14 cellular contexts compared by ENCODE assay signal in genomic region chr6:158015545-158015944, GRCh38. TPM values are rescaled to one million over a fixed set of nuclear protein-coding genes. Genes with fewer than 3 reads are reported as not detected.
DNase-seq lines count a peak whose midpoint lies in the region; ATAC-seq, FAIRE-seq and TF ChIP-seq lines count a peak whose summit lies in the region.
"Had no signal": no experiment of that assay in that cellular context is flagged by ENCODE, and none has a peak within 500 bp of the region (broad histone marks: within the 10 kb centered on the region; RNA-seq: fewer than 3 reads in every experiment).

No MANE protein-coding gene starts in this region.

- no peak overlapping the region for H3K9ac ChIP-seq in BLaER1
- H3K9ac ChIP-seq in K562 (ENCODE audit: insufficient read depth in 1 of 2, low read depth in 2 of 2, low read length in 2 of 2) = no peak overlapping the region
- H3K9ac ChIP-seq in trophoblast cell (ENCODE audit: low read length) = no peak overlapping the region
- no peak overlapping the region for H3K9ac ChIP-seq in MM.1S (ENCODE audit: low read length)

- H3K27me3 ChIP-seq in BLaER1 = no peaks in the 10 kb centered on the region
- H3K27me3 ChIP-seq in K562 (ENCODE audit: control insufficient read depth in 2 of 2, insufficient read depth in 2 of 2, low read length in 2 of 2) = no peaks in the 10 kb centered on the region
- H3K27me3 ChIP-seq in trophoblast cell (ENCODE audit: insufficient read depth, low read length) = no peaks in the 10 kb centered on the region
- H3K27me3 ChIP-seq in MM.1S (replicated peaks; ENCODE audit: insufficient read depth, low read length) = no peaks in the 10 kb centered on the region

- TF ChIP-seq CTCF in HEK293 (tag by site-specific recombination; IDR thresholded peaks at IDR 0.05) = no peak
- no peak for TF ChIP-seq CTCF in K562 (IDR thresholded peaks at IDR 0.05 in 2 of 3, conservative IDR thresholded peaks at IDR 0.05 in 1 of 3; ENCODE audit: insufficient read depth in 2 of 3, low read depth in 1 of 3, low read length in 3 of 3)
- TF ChIP-seq CTCF in GM13976 (IDR thresholded peaks at IDR 0.05; ENCODE audit: borderline replicate concordance, control extremely low read depth, extremely low read depth, insufficient read depth, missing control alignments) = no peak
- TF ChIP-seq CTCF in MM.1S (IDR thresholded peaks at IDR 0.05; ENCODE audit: low read length) = no peak

- FAIRE-seq in K562 (lab: Jason Lieb, UNC) = no peak
- FAIRE-seq: GM12891 had no signal

- no peaks in the 10 kb centered on the region for H3K9me2 ChIP-seq in MM.1S (replicated peaks; ENCODE audit: insufficient read depth, low read length)

- H2BK120ac ChIP-seq in trophoblast cell (ENCODE audit: insufficient read depth, low read length, poor library complexity) = no peak overlapping the region

- peaks cover 7% of the 10 kb centered on the region for H3K79me1 ChIP-seq in trophoblast cell (ENCODE audit: low read length)

- TF ChIP-seq EP300 in K562 (IDR thresholded peaks at IDR 0.05; ENCODE audit: low read length) = no peak

- H3K4me3 ChIP-seq in BLaER1 (no peak overlapping the region), HEK293 (ENCODE audit: low read depth, low read length) (no peak overlapping the region), K562 (no peak overlapping the region), trophoblast cell (ENCODE audit: low read depth, low read length) (no peak overlapping the region), MM.1S (ENCODE audit: low read length) (no peak overlapping the region)
- H3K4me3 ChIP-seq: HAP-1 had no signal

- no peak for TF ChIP-seq RAD21 in K562 (CRISPR knock-in tag; conservative IDR thresholded peaks at IDR 0.05 in 1 of 2, IDR thresholded peaks at IDR 0.05 in 1 of 2)

- H3K79me2 ChIP-seq in K562 (ENCODE audit: control insufficient read depth, insufficient read depth, low read length) (peaks cover 27% of the 10 kb centered on the region; the same call in 2 of the 3 replicates), trophoblast cell (ENCODE audit: control insufficient read depth, insufficient read depth, low read length, poor library complexity) (peaks cover 3% of the 10 kb centered on the region), MM.1S (ENCODE audit: low read length) (peaks cover 34% of the 10 kb centered on the region)

- H3K36me3 ChIP-seq in BLaER1 (peaks cover 8% of the 10 kb centered on the region; the same call in 1 of the 2 replicates), HEK293 (ENCODE audit: control insufficient read depth in 2 of 2, insufficient read depth in 1 of 2, low read length in 2 of 2) (peaks cover 0 to 22% of the 10 kb centered on the region in 2 experiments; a peak in 1 of 3 replicates), K562 (ENCODE audit: control insufficient read depth, insufficient read depth, low read length) (peaks cover 19% of the 10 kb centered on the region; the same call in 2 of the 3 replicates), trophoblast cell (ENCODE audit: control insufficient read depth in 1 of 2, insufficient read depth in 2 of 2, low read length in 2 of 2) (peaks cover 12 to 25% of the 10 kb centered on the region in 2 experiments), MM.1S (replicated peaks; ENCODE audit: insufficient read depth, low read length) (no peaks in the 10 kb centered on the region)

- H4K8ac ChIP-seq in trophoblast cell (ENCODE audit: low read depth, low read length) = no peak overlapping the region

- ATAC-seq in K562 = no peak
- no peak for ATAC-seq in HG02852 (IDR thresholded peaks at IDR 0.05; ENCODE audit: unreplicated experiment)

- no peak overlapping the region for H3K23ac ChIP-seq in trophoblast cell (ENCODE audit: low read length)

- TF ChIP-seq POLR2A in K562 (conservative IDR thresholded peaks at IDR 0.05) = no peak

- H4K91ac ChIP-seq in trophoblast cell (ENCODE audit: low read depth, low read length) = no peak overlapping the region

- CTCF ChIA-PET in HEK293 (lab: Yijun Ruan, JAX) (interaction anchor here (0.8 to 6.9 kb wide), 3 partner anchors 11 to 56 kb away, joined by 3 to 46 read pairs (median 6); no protein-coding TSS in a partner anchor), K562 (lab: Yijun Ruan, JAX; ENCODE audit: low intra/inter-chr PET ratio) (no interaction called here)

- H3K14ac ChIP-seq in trophoblast cell (ENCODE audit: low read length) = no peak overlapping the region

- H3F3A ChIP-seq in MM.1S (ENCODE audit: insufficient read depth, low read length) = no peaks in the 10 kb centered on the region

- no peak overlapping the region for H2AK5ac ChIP-seq in trophoblast cell (ENCODE audit: low read length)

- no peak overlapping the region for H3K18ac ChIP-seq in trophoblast cell (ENCODE audit: low read length)

- no TSS peak for BruUV-seq in K562 (replicated peaks; lab: Mats Ljungman, UMichigan)

- H3K4me1 ChIP-seq in BLaER1 = peaks cover 66% of the 10 kb centered on the region
- H3K4me1 ChIP-seq in HEK293 (ENCODE audit: control insufficient read depth, insufficient read depth, low read length) = no peaks in the 10 kb centered on the region
- peaks cover 4 to 5% of the 10 kb centered on the region in 2 experiments; a peak in 4 of 5 replicates for H3K4me1 ChIP-seq in K562 (replicated peaks in 1 of 2; ENCODE audit: control insufficient read depth in 2 of 2, insufficient read depth in 2 of 2, low read length in 2 of 2)
- H3K4me1 ChIP-seq in trophoblast cell (ENCODE audit: control insufficient read depth in 1 of 2, insufficient read depth in 2 of 2, low read length in 2 of 2) = peaks cover 7 to 12% of the 10 kb centered on the region in 2 experiments
- no peaks in the 10 kb centered on the region for H3K4me1 ChIP-seq in MM.1S (ENCODE audit: low read length)
- H3K4me1 ChIP-seq: HAP-1 had no signal

- no peak overlapping the region for H2BK5ac ChIP-seq in trophoblast cell (ENCODE audit: low read depth, low read length, poor library complexity)

- intact Hi-C loops in K562 (cut with micrococcal nuclease) = no loop called here

- DNase-seq in K562 (ENCODE audit: extremely low read depth in 1 of 4, low spot score in 3 of 4) (no peak), trophoblast cell (peak; percentile 47 to 80), GM13976 (ENCODE audit: low spot score) (no peak), MM.1S (no peak)
- DNase-seq: Caco-2, NCI-H146, NCI-H2081 treated with DMSO at 0.1 percent for 48 hours, NCI-H226, NCI-H526 treated with DMSO at 0.1 percent for 48 hours had no signal

- H4K12ac ChIP-seq in trophoblast cell (ENCODE audit: low read depth, low read length) = no peak overlapping the region

- no peak overlapping the region for H3K4ac ChIP-seq in trophoblast cell (ENCODE audit: low read depth, low read length)

- H3K27ac ChIP-seq in BLaER1 (peak overlapping the region; percentile 35; the same call in 1 of the 2 replicates), HEK293 (ENCODE audit: extremely low read depth, low read depth, low read length) (no peak overlapping the region), K562 (ENCODE audit: extremely low read depth, low read depth, low read length) (no peak overlapping the region), trophoblast cell (ENCODE audit: low read depth, low read length) (no peak overlapping the region), MM.1S (ENCODE audit: low read length) (no peak overlapping the region)

- H3K9me3 ChIP-seq in BLaER1 (no peaks in the 10 kb centered on the region; the same call in 1 of the 2 replicates), HEK293 (ENCODE audit: control insufficient read depth, insufficient read depth, low read depth, low read length) (no peaks in the 10 kb centered on the region), K562 (replicated peaks; ENCODE audit: control insufficient read depth, insufficient read depth, low read depth, low read length) (no peaks in the 10 kb centered on the region), trophoblast cell (ENCODE audit: insufficient read depth, low read depth, low read length) (peaks cover 12% of the 10 kb centered on the region), MM.1S (replicated peaks; ENCODE audit: insufficient read depth, low read length) (no peaks in the 10 kb centered on the region)
- H3K9me3 ChIP-seq: Caco-2, HAP-1 had no signal

- in situ Hi-C loops in K562 (cut with MboI) = no loop called here
- in situ Hi-C loops in GM13976 (cut with MboI; ENCODE audit: low sequenced_read_pairs, unreplicated experiment) = no loop called here

- peaks cover 3% of the 10 kb centered on the region for H3K9me1 ChIP-seq in K562 (ENCODE audit: control insufficient read depth, insufficient read depth, low read length)

- peak overlapping the region; percentile 78 for H3K4me2 ChIP-seq in BLaER1
- H3K4me2 ChIP-seq in K562 (ENCODE audit: insufficient read depth, low read length) = no peak overlapping the region
- H3K4me2 ChIP-seq in trophoblast cell (ENCODE audit: low read length) = no peak overlapping the region
- H3K4me2 ChIP-seq in MM.1S (ENCODE audit: low read depth, low read length) = no peak overlapping the region

- 0 out of 2 replicates have a peak, but pooled peaks cover 9% of the 10 kb centered on the region for H4K20me1 ChIP-seq in BLaER1
- peaks cover 14% of the 10 kb centered on the region; the same call in 1 of the 2 replicates for H4K20me1 ChIP-seq in K562 (replicated peaks; ENCODE audit: control insufficient read depth, insufficient read depth, low read length)
- no peaks in the 10 kb centered on the region for H4K20me1 ChIP-seq in MM.1S (ENCODE audit: insufficient read depth, low read length)

- H2BK12ac ChIP-seq in trophoblast cell (ENCODE audit: low read length) = no peak overlapping the region

- POLR2A ChIA-PET in HEK293 (lab: Yijun Ruan, JAX) = interaction anchor here (0.6 kb wide), 1 partner anchor 21 kb away, joined by 4 read pairs; no protein-coding TSS in a partner anchor
- POLR2A ChIA-PET in K562 (lab: Yijun Ruan, JAX) = interaction anchor here (0.6 to 1.2 kb wide), 4 partner anchors 22 to 32 kb away, joined by 4 to 5 read pairs (median 4); no protein-coding TSS in a partner anchor

- H2AFZ ChIP-seq in K562 (ENCODE audit: low read depth, low read length) = no peak overlapping the region
- no peak overlapping the region for H2AFZ ChIP-seq in trophoblast cell (ENCODE audit: insufficient read depth, low read length, poor library complexity)
- no peak overlapping the region for H2AFZ ChIP-seq in MM.1S (ENCODE audit: low read length)

- WGBS in K562 (ENCODE audit: insufficient coverage, low coverage, missing lambda C conversion rate) = 74% methylated on average over 2 of the region's 2 CpGs
- no CpG with 5 or more reads among the region's 2 CpGs for WGBS in trophoblast cell (ENCODE audit: extremely low coverage, insufficient coverage, insufficient read length)

RNA-seq across cellular contexts. Expression of gene SYNJ2, which starts 33.9 kb away (rescaled TPM):
- total RNA-seq in K562 (2011; cell fraction: chromatin; rRNA removed; ENCODE audit: low replicate concordance) = 70.0 and 111 TPM in 2 replicates
- 56.6 and 62.9 TPM in 2 replicates for total RNA-seq in K562 (2011; cell fraction: nucleolus; rRNA removed)
- total RNA-seq in K562 (2011; cell fraction: nucleoplasm; rRNA removed) = 49.5 and 50.1 TPM in 2 replicates
- total RNA-seq in K562 (2014; rRNA removed) (15.7 and 17.8 TPM in 2 replicates), K562 (2014; rRNA removed; fragmentation: Illumina TruSeq; extraction: Trizol) (19.5 and 22.7 TPM in 2 replicates), K562 (2015; rRNA removed; fragmentation: Illumina TruSeq; extraction: Trizol) (12.5 and 13.6 TPM in 2 replicates), K562 (2021) (24.7 and 27.7 TPM in 2 replicates)
- polyA plus RNA-seq in K562 (2011; rRNA removed) (17.1 and 21.6 TPM in 2 replicates), K562 (2014; fragmentation: Illumina TruSeq; extraction: Trizol) (22.9 and 26.1 TPM in 2 replicates), K562 (2014; fragmentation: Nextera tagmentation; extraction: Ambion mirVana) (1 to 10 TPM; 3.0 to 3.3 TPM), K562 (2014; rRNA removed) (13.7 and 16.9 TPM in 2 replicates)
- 18.3 and 24.0 TPM in 2 replicates for polyA plus RNA-seq in K562 (2011; cell fraction: cytosol; rRNA removed)
- 28.6 and 33.9 TPM in 2 replicates for polyA plus RNA-seq in K562 (2011; cell fraction: nucleus; rRNA removed)
- 15.0 and 17.4 TPM in 2 replicates for polyA plus RNA-seq in K562 (2012)
- polyA minus RNA-seq in K562 (2011; rRNA and poly(A)+ RNA removed) = 24.2 and 30.1 TPM in 2 replicates
- 19.8 and 20.9 TPM in 2 replicates for polyA minus RNA-seq in K562 (2011; cell fraction: cytosol; rRNA and poly(A)+ RNA removed)
- polyA minus RNA-seq in K562 (2011; cell fraction: nucleus; rRNA and poly(A)+ RNA removed) = 18.7 and 22.3 TPM in 2 replicates
- polyA plus RNA-seq in trophoblast cell (2013) = 22.0 and 25.0 TPM in 2 replicates

Comparison
In these comparisons a context has a peak if more than half of its experiments do, and no peak if none do; other contexts are left out.
1. DNase-seq: peak in trophoblast cell (2 of 2); none in K562 (0 of 4), GM13976 (single experiment) and MM.1S (single experiment).